In genomic region chr17:57441270-57441600, GRCh38 we compare ENCODE assay signal across 9 cellular contexts.
DNase-seq lines count a peak whose midpoint lies in the region; ATAC-seq and TF ChIP-seq lines count a peak whose summit lies in the region.
"Had no signal": no experiment of that assay in that cellular context is flagged by ENCODE, and none has a peak within 500 bp of the region (broad histone marks: within the 10 kb centered on the region; RNA-seq: fewer than 3 reads in every experiment).

No MANE protein-coding gene starts in this region.

- H2AFZ ChIP-seq in hepatocyte = no peak overlapping the region

- H3K4me2 ChIP-seq in hepatocyte = no peak overlapping the region

- no peaks in the 10 kb centered on the region for H3K27me3 ChIP-seq in heart left ventricle
- no peaks in the 10 kb centered on the region for H3K27me3 ChIP-seq in SJSA1 (replicated peaks)
- H3K27me3 ChIP-seq in hepatocyte = no peaks in the 10 kb centered on the region
- H3K27me3 ChIP-seq: tibial artery had no signal

- H3K9me2 ChIP-seq in hepatocyte (replicated peaks; ENCODE audit: insufficient read depth) = no peaks in the 10 kb centered on the region

- DNase-seq in heart left ventricle = no peak
- no peak for DNase-seq in Right ventricle myocardium superior
- DNase-seq in SJSA1 (ENCODE audit: low read depth in 1 of 2, low spot score in 2 of 2) = no peak
- no peak for DNase-seq in hepatocyte (ENCODE audit: low spot score)
- DNase-seq in NCI-H226 = no peak
- DNase-seq in mesenteric fat pad (ENCODE audit: low spot score) = no peak
- no peak for DNase-seq in mucosa of gallbladder (ENCODE audit: low spot score)
- no peak for DNase-seq in NCI-H446 (lab: John Stamatoyannopoulos, UW)

- peaks cover 76% of the 10 kb centered on the region for H3K79me2 ChIP-seq in hepatocyte

- no peak for TF ChIP-seq CTCF in heart left ventricle (IDR thresholded peaks at IDR 0.05)
- TF ChIP-seq CTCF in hepatocyte (IDR thresholded peaks at IDR 0.05; ENCODE audit: poor library complexity) = no peak

- 40 to 81% (median 75%) methylated on average over 1 of the region's 1 CpG for WGBS in heart left ventricle, 4 donors
- 35% methylated on average over 1 of the region's 1 CpG for whole genome bisulfite sequencing in hepatocyte (ENCODE audit: low lambda C conversion rate, missing lambda C conversion rate)

- no peak overlapping the region for H3K4me3 ChIP-seq in heart left ventricle
- no peak overlapping the region for H3K4me3 ChIP-seq in SJSA1
- no peak overlapping the region for H3K4me3 ChIP-seq in hepatocyte
- H3K4me3 ChIP-seq: tibial artery had no signal

- H3K27ac ChIP-seq in heart left ventricle (peak overlapping the region; percentile 11 to 87 (median 69)), SJSA1 (peak overlapping the region; percentile 76), hepatocyte (peak overlapping the region; percentile 89)
- H3K27ac ChIP-seq: tibial artery had no signal

- H3K9me3 ChIP-seq in heart left ventricle = no peaks in the 10 kb centered on the region
- H3K9me3 ChIP-seq in SJSA1 (replicated peaks) = no peaks in the 10 kb centered on the region
- no peaks in the 10 kb centered on the region for H3K9me3 ChIP-seq in hepatocyte (ENCODE audit: low read depth)
- H3K9me3 ChIP-seq: tibial artery had no signal

- ATAC-seq in heart left ventricle = no peak
- no peak for ATAC-seq in Right ventricle myocardium superior (ENCODE audit: poor library complexity)

- no peaks in the 10 kb centered on the region for H3K36me3 ChIP-seq in heart left ventricle
- peaks cover 9% of the 10 kb centered on the region; the same call in 1 of the 2 replicates for H3K36me3 ChIP-seq in SJSA1
- H3K36me3 ChIP-seq in hepatocyte (replicated peaks; ENCODE audit: insufficient read depth, low read depth) = no peaks in the 10 kb centered on the region
- H3K36me3 ChIP-seq: tibial artery had no signal

- intact Hi-C loops in heart left ventricle (cut with DNase I) (loop anchor here in 8 of 10 donors (5.0 to 10.0 kb wide), 9 partner anchors 74 to 224 kb away; partner anchors contain the start of gene MSI2 (in 3 of the 8)), Right ventricle myocardium superior (cut with DNase I) (loop anchor here (10.0 kb wide), 1 partner anchor 186 kb away; the partner anchor contains the start of gene MSI2)

- H3K4me1 ChIP-seq in heart left ventricle = peaks cover 4 to 95% (median 57%) of the 10 kb centered on the region in 12 donors
- peaks cover 56% of the 10 kb centered on the region for H3K4me1 ChIP-seq in SJSA1 (replicated peaks)
- H3K4me1 ChIP-seq in hepatocyte (ENCODE audit: insufficient read depth) = peaks cover 49% of the 10 kb centered on the region

- TF ChIP-seq POLR2A in heart left ventricle (IDR thresholded peaks at IDR 0.05) = no peak

- no peaks in the 10 kb centered on the region for H4K20me1 ChIP-seq in hepatocyte (ENCODE audit: insufficient read depth, poor library complexity, severe bottlenecking)
